In the genomic region with DNA sequence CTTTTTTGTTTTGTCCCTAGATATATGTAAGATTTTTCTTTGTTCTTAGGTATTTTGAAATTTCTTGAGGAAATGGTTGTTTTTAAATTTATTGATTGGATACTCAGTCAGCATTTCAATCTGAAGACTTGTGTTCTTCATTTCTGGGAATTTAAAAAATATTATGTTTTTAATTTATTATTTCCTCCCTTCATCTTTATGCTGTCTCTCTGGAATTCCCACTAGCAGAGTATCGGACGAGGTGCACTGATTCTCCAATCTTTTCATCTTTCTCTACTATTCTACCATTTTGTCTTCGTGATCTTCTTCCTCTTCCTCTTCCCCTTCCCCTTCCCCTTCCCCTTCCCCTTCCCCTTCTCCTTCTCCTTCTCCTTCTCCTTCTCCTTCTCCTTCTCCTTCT, we compare ENCODE assay signal across 10 cellular contexts. TPM values are rescaled to one million over a fixed set of nuclear protein-coding genes. Genes with fewer than 3 reads are reported as not detected.
"Had no signal": no experiment of that assay in that cellular context is flagged by ENCODE, and none has a peak within 500 bp of the region (broad histone marks: within the 10 kb centered on the region; RNA-seq: fewer than 3 reads in every experiment).

No MANE protein-coding gene starts in this region.

- ATAC-seq: K562 had no signal

- FAIRE-seq: HTR-8/SVneo, K562 had no signal

- H3K4me3 ChIP-seq: K562 had no signal

- DNase-seq: IMR-90, KBM-7, KG1 had no signal

- H3K4me2 ChIP-seq: KMS-11 had no signal

- H3K27ac ChIP-seq: HL-60, KMS-11 had no signal

- H3K9ac ChIP-seq: KMS-11 had no signal

RNA-seq across cellular contexts. Expression of gene SCTR, which starts 12.3 kb away (rescaled TPM):
- total RNA-seq: HT-29, HT1080, IMR-90, K562 had no signal
- polyA plus RNA-seq: IgD-negative memory B cell, IMR-90, K562 had no signal

RNA-seq across cellular contexts. Expression of gene CFAP221, which starts 32.3 kb away (rescaled TPM):
- total RNA-seq: HT-29, HT1080, IMR-90 had no signal
- polyA plus RNA-seq: IgD-negative memory B cell, IMR-90 had no signal
